In genomic region chr7:157205438-157205837, GRCh38 we compare ENCODE assay signal across 21 cellular contexts.
DNase-seq lines count a peak whose midpoint lies in the region; ATAC-seq, FAIRE-seq and TF ChIP-seq lines count a peak whose summit lies in the region.
"Had no signal": no experiment of that assay in that cellular context is flagged by ENCODE, and none has a peak within 500 bp of the region (broad histone marks: within the 10 kb centered on the region; RNA-seq: fewer than 3 reads in every experiment).

No MANE protein-coding gene starts in this region.

- POLR2A ChIA-PET in A549 (lab: Yijun Ruan, JAX) = no interaction called here

- WGBS in A549 (ENCODE audit: missing lambda C conversion rate) = 91% methylated on average over 2 of the region's 2 CpGs
- WGBS in psoas muscle, 3 donors = 63 to 74% (median 63%) methylated on average over 2 of the region's 2 CpGs

- FAIRE-seq in A549 (lab: Jason Lieb, UNC) = no peak
- FAIRE-seq: GM12878, GM18507, H54 had no signal

- ATAC-seq in A549 = no peak
- no peak for ATAC-seq in HG02571 (IDR thresholded peaks at IDR 0.05; ENCODE audit: unreplicated experiment)
- no peak for ATAC-seq in psoas muscle
- ATAC-seq: CD8-positive, alpha-beta T cell; GM12878 had no signal

- no peaks in the 10 kb centered on the region for H3K9me3 ChIP-seq in A549
- H3K9me3 ChIP-seq in WERI-Rb-1 (ENCODE audit: severe bottlenecking) = no peaks in the 10 kb centered on the region
- no peaks in the 10 kb centered on the region for H3K9me3 ChIP-seq in psoas muscle
- H3K9me3 ChIP-seq: BLaER1, HAP-1 had no signal

- no peak for TF ChIP-seq RAD21 in A549 (conservative IDR thresholded peaks at IDR 0.05 in 1 of 2, IDR thresholded peaks at IDR 0.05 in 1 of 2)

- DNase-seq in A549 (ENCODE audit: low read depth in 1 of 2, low spot score in 1 of 2) = no peak
- peak; percentile 2 for DNase-seq in NCI-H524 treated with DMSO at 0.1 percent for 48 hours (lab: John Stamatoyannopoulos, UW)
- DNase-seq in WERI-Rb-1 = no peak
- DNase-seq in medulla oblongata (ENCODE audit: extremely low spot score) = peak; percentile 27
- DNase-seq in NCI-H1092 treated with DMSO at 0.1 percent for 48 hours (lab: John Stamatoyannopoulos, UW) = no peak
- DNase-seq in psoas muscle = no peak
- DNase-seq: CD4-positive, CD25-positive, alpha-beta regulatory T cell; CD8-positive, alpha-beta T cell; DMS 273 treated with DMSO at 0.1 percent for 48 hours; DMS79; EL; GDM1; GOT3; HFFc6 had no signal

- intact Hi-C loops in psoas muscle (cut with DNase I) = no loop called here

- TF ChIP-seq EP300 in A549 (IDR thresholded peaks at IDR 0.05) = no peak

- H3K4me3 ChIP-seq in A549 (no peak overlapping the region), WERI-Rb-1 (ENCODE audit: low read depth, low read length) (no peak overlapping the region), psoas muscle (no peak overlapping the region)
- H3K4me3 ChIP-seq: BLaER1, GM12878, HAP-1 had no signal

- H3K36me3 ChIP-seq in WERI-Rb-1 (peaks cover 40% of the 10 kb centered on the region), psoas muscle (ENCODE audit: insufficient read depth in 1 of 2, low read depth in 1 of 2) (peaks cover 6 to 96% of the 10 kb centered on the region in 2 donors)

- H3K27me3 ChIP-seq in WERI-Rb-1 (ENCODE audit: insufficient read depth, low read depth, severe bottlenecking) (no peaks in the 10 kb centered on the region), psoas muscle (ENCODE audit: insufficient read depth in 3 of 3, low read length in 2 of 3) (no peaks in the 10 kb centered on the region)
- H3K27me3 ChIP-seq: BLaER1 had no signal

- no peak overlapping the region for H3K27ac ChIP-seq in A549
- peak overlapping the region; percentile 41 for H3K27ac ChIP-seq in WERI-Rb-1
- H3K27ac ChIP-seq in psoas muscle = no peak overlapping the region
- H3K27ac ChIP-seq: BLaER1, C4-2B had no signal

- no peak for TF ChIP-seq POLR2A in A549 (IDR thresholded peaks at IDR 0.05; ENCODE audit: low read length)

- CTCF ChIA-PET in A549 (lab: Yijun Ruan, JAX) = interaction anchor here (1.3 to 2.4 kb wide), 3 partner anchors 19 to 68 kb away, joined by 3 to 6 read pairs (median 4); no protein-coding TSS in a partner anchor

- no peaks in the 10 kb centered on the region for H3K4me1 ChIP-seq in A549
- no peaks in the 10 kb centered on the region for H3K4me1 ChIP-seq in psoas muscle
- H3K4me1 ChIP-seq: BLaER1, HAP-1 had no signal

- TF ChIP-seq CTCF in A549 (IDR thresholded peaks at IDR 0.05) = no peak
- TF ChIP-seq CTCF in WERI-Rb-1 (IDR thresholded peaks at IDR 0.05; ENCODE audit: low read depth, low read length) = no peak
- TF ChIP-seq CTCF in psoas muscle (IDR thresholded peaks at IDR 0.05) = no peak

- no peak overlapping the region for H3K4me2 ChIP-seq in A549
- H3K4me2 ChIP-seq: BLaER1 had no signal

TF ChIP-seq in A549, 52 proteins besides CTCF, POLR2A, EP300 and RAD21:
- TF ChIP-seq POLR2AphosphoS2 (conservative IDR thresholded peaks at IDR 0.05; ENCODE audit: low read length) (0 out of 2 replicates have a peak, but pooled peaks have one; percentile 68), JUNB (IDR thresholded peaks at IDR 0.05) (no peak)

Comparison
In these comparisons a context has a peak if more than half of its experiments do, and no peak if none do; other contexts are left out.
1. DNase-seq: peak in NCI-H524 treated with DMSO at 0.1 percent for 48 hours (single experiment) and medulla oblongata (single experiment); none in A549 (0 of 2), WERI-Rb-1 (single experiment), NCI-H1092 treated with DMSO at 0.1 percent for 48 hours (single experiment) and psoas muscle (0 of 2).